2 cellular contexts compared by ENCODE assay signal in the genomic region with DNA sequence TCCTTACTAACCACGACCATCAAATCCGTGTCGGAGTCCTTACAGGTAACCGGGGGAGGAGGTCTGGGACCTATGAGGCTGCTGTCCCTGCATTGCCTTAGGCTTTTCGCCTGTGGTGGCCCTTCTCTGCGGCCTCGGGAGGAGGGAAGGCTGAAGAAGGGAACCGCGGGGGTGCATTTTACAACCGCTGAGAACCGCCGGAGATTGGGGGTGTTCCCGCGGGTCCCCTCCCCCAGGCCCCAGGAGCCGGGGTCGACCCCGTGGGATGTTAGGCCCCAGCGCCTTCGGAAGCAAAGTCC.
TF ChIP-seq lines count a peak whose summit lies in the region.

No MANE protein-coding gene starts in this region.

TF ChIP-seq in SK-N-SH, 30 proteins besides CTCF, POLR2A, EP300 and RAD21 (continued from another document):
- no peak for TF ChIP-seq CHD2 (IDR thresholded peaks at IDR 0.05; ENCODE audit: low read length, partially characterized antibody)
- TF ChIP-seq SMC3 (IDR thresholded peaks at IDR 0.05; ENCODE audit: low read depth, low read length), result no peak
- no peak; the same call in 1 of the 2 replicates for TF ChIP-seq MXI1 (IDR thresholded peaks at IDR 0.05; ENCODE audit: low read depth, low read length)
- TF ChIP-seq, protein P1, sequence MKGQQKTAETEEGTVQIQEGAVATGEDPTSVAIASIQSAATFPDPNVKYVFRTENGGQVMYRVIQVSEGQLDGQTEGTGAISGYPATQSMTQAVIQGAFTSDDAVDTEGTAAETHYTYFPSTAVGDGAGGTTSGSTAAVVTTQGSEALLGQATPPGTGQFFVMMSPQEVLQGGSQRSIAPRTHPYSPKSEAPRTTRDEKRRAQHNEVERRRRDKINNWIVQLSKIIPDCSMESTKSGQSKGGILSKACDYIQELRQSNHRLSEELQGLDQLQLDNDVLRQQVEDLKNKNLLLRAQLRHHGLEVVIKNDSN (IDR thresholded peaks at IDR 0.05; ENCODE audit: borderline replicate concordance, low read depth), result no peak
- TF ChIP-seq RFX5 (IDR thresholded peaks at IDR 0.05; ENCODE audit: low read length), result no peak
- no peak for TF ChIP-seq ELF1 (IDR thresholded peaks at IDR 0.05)
- no peak for TF ChIP-seq FOXJ3 (CRISPR knock-in tag; IDR thresholded peaks at IDR 0.05)
- TF ChIP-seq, protein P2, sequence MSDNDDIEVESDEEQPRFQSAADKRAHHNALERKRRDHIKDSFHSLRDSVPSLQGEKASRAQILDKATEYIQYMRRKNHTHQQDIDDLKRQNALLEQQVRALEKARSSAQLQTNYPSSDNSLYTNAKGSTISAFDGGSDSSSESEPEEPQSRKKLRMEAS (IDR thresholded peaks at IDR 0.05; ENCODE audit: low read depth), result no peak
TF ChIP-seq in SK-N-SH: peak in this region for 0.

TF ChIP-seq in SK-N-SH treated with all-trans-retinoic acid at 6 μM for 48 hours, 23 proteins besides CTCF, POLR2A, EP300 and RAD21 (continued from another document):
- no peak for TF ChIP-seq ZFP3 (CRISPR knock-in tag; IDR thresholded peaks at IDR 0.05)
- TF ChIP-seq ISL1 (CRISPR knock-in tag; IDR thresholded peaks at IDR 0.05), result no peak
- TF ChIP-seq BACH2 (CRISPR knock-in tag; IDR thresholded peaks at IDR 0.05; ENCODE audit: borderline replicate concordance), result no peak
- no peak for TF ChIP-seq RARB (CRISPR knock-in tag; IDR thresholded peaks at IDR 0.05)
- no peak for TF ChIP-seq TCF4 (CRISPR knock-in tag; IDR thresholded peaks at IDR 0.05; ENCODE audit: borderline replicate concordance)
- TF ChIP-seq CSDC2 (CRISPR knock-in tag; IDR thresholded peaks at IDR 0.05), result no peak
